Comparison of ENCODE assay signal across 2 cellular contexts in the genomic region with DNA sequence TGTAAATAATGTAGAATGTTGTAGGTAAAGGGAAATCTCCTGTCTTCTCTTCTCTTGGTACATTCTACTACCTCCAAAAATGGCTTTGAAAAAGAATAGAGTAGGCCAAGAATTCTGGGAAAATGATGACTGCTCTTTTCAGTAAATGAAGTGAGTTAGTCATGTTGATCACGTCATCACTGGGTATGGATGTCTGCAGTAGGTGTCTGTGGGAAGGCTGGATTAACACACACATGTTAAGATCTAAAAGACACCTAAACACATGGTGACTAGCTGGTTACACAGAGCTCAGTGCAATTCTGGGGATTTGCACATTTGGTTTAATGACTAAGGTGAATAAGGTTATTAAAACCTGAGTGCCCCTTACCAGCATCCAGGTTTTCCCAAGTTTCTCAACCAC.
TF ChIP-seq lines count a peak whose summit lies in the region.

No MANE protein-coding gene starts in this region.

TF ChIP-seq in HepG2, 621 proteins besides CTCF, POLR2A, EP300 and RAD21:
- TF ChIP-seq ATF7 (IDR thresholded peaks at IDR 0.05): peak; percentile 51
- TF ChIP-seq ATF7 (CRISPR knock-in tag; IDR thresholded peaks at IDR 0.05): no peak
- no peak for TF ChIP-seq KAT8 (CRISPR knock-in tag; IDR thresholded peaks at IDR 0.05)
- no peak for TF ChIP-seq YEATS2 (CRISPR knock-in tag; IDR thresholded peaks at IDR 0.05; ENCODE audit: borderline replicate concordance)
- peak; percentile 76 for TF ChIP-seq CREB1 (IDR thresholded peaks at IDR 0.05)
- TF ChIP-seq CREB1 (CRISPR knock-in tag; IDR thresholded peaks at IDR 0.05): no peak

TF ChIP-seq in K562, 482 proteins besides CTCF, POLR2A, EP300 and RAD21:
- no peak for TF ChIP-seq NELFE (IDR thresholded peaks at IDR 0.05; ENCODE audit: insufficient read depth, insufficient read length)
- TF ChIP-seq, protein P1, sequence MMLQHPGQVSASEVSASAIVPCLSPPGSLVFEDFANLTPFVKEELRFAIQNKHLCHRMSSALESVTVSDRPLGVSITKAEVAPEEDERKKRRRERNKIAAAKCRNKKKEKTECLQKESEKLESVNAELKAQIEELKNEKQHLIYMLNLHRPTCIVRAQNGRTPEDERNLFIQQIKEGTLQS (IDR thresholded peaks at IDR 0.05): peak; percentile 46
- TF ChIP-seq, protein P1 (CRISPR knock-in tag; conservative IDR thresholded peaks at IDR 0.05): no peak
